ENCODE assay signal across 12 cellular contexts in the genomic region with DNA sequence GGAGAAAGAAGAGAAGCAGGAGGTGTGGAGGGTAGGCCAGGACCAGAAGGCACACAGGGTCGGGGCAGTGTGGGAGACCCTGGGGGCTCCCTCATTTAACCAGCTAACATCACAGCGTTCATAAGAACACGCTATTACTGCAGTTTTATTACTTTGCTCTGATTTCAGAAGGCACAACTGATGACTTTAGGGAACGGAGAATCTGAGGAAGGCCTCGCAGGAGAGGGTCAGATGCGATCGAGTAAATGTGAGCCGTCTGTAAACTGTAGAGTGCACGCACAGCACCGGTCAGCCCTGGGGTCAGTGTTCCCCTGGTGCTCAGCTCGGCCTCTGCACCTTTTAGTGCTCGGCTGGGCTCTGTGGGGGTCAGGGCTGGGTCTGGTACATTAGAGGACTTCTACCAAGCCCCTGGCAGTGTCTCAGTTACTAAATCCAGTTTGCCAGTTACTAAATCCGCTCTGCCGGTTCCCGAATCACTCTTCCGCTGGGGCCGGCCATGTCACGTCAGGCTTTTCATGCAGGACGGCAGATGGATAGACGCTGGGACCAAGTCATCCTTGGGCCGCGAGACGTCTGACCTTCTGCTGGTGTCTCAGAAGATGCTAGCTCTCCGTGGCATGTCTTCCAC.
DNase-seq lines count a peak whose midpoint lies in the region; ATAC-seq, FAIRE-seq and TF ChIP-seq lines count a peak whose summit lies in the region.
"Had no signal": no experiment of that assay in that cellular context is flagged by ENCODE, and none has a peak within 500 bp of the region (broad histone marks: within the 10 kb centered on the region; RNA-seq: fewer than 3 reads in every experiment).

No MANE protein-coding gene starts in this region.

- intact Hi-C loops in right lobe of liver (cut with DNase I), result no loop called here

- no peak for FAIRE-seq in RCC 7860 (lab: Jason Lieb, UNC)
- FAIRE-seq: A204.1, GM18507 had no signal

- no peaks in the 10 kb centered on the region for H3K9me3 Mint-ChIP-seq in T-helper 2 cell treated with Interferon-gamma antibody and Interleukin-4, amounts not matched to agents 5 μg/mL and 100 μg/mL, for 36 hours

- no peaks in the 10 kb centered on the region for H3K27me3 Mint-ChIP-seq in T-helper 2 cell treated with Interferon-gamma antibody and Interleukin-4, amounts not matched to agents 5 μg/mL and 100 μg/mL, for 36 hours (ENCODE audit: low read depth)

- H3K4me1 ChIP-seq in adipocyte (ENCODE audit: control insufficient read depth, insufficient read depth, low read length), result peaks cover 27% of the 10 kb centered on the region
- peaks cover 0 to 30% (median 9%) of the 10 kb centered on the region in 4 donors for H3K4me1 ChIP-seq in right lobe of liver
- H3K4me1 ChIP-seq in suprapubic skin, result peaks cover 69% of the 10 kb centered on the region

- H3K36me3 Mint-ChIP-seq in T-helper 2 cell treated with Interferon-gamma antibody and Interleukin-4, amounts not matched to agents 5 μg/mL and 100 μg/mL, for 36 hours (ENCODE audit: low read depth), result peaks cover 68% of the 10 kb centered on the region

- no peak for TF ChIP-seq EP300 in suprapubic skin (IDR thresholded peaks at IDR 0.05)

- no peak for DNase-seq in T-helper 2 cell treated with Interferon-gamma antibody and Interleukin-4, amounts not matched to agents 5 μg/mL and 100 μg/mL, for 36 hours (ENCODE audit: low spot score)
- DNase-seq in T-helper 2 cell (no peak), adipocyte (ENCODE audit: low read depth) (no peak), right lobe of liver (no peak), suprapubic skin (ENCODE audit: low spot score in 2 of 2) (no peak), RCC 7860 (ENCODE audit: low spot score) (no peak), SKM-1 (lab: John Stamatoyannopoulos, UW; ENCODE audit: unreplicated experiment) (no peak)
- DNase-seq: activated CD4-positive, alpha-beta T cell treated with anti-CD3 and anti-CD28 coated beads for 1 hour; NCI-H2081 treated with DMSO at 0.1 percent for 48 hours had no signal

- H3K27me3 ChIP-seq in adipocyte (replicated peaks; ENCODE audit: control insufficient read depth, insufficient read depth, low read length), result no peaks in the 10 kb centered on the region
- no peaks in the 10 kb centered on the region for H3K27me3 ChIP-seq in right lobe of liver
- H3K27me3 ChIP-seq in suprapubic skin, result no peaks in the 10 kb centered on the region

- H3K9ac ChIP-seq in adipocyte (ENCODE audit: low read length), result peak overlapping the region; percentile 4

- peaks cover 76% of the 10 kb centered on the region for H3K4me1 Mint-ChIP-seq in T-helper 2 cell treated with Interferon-gamma antibody and Interleukin-4, amounts not matched to agents 5 μg/mL and 100 μg/mL, for 36 hours (ENCODE audit: low read depth)

- peak overlapping the region; percentile 85 for H3K27ac Mint-ChIP-seq in T-helper 2 cell treated with Interferon-gamma antibody and Interleukin-4, amounts not matched to agents 5 μg/mL and 100 μg/mL, for 36 hours

- H3K4me3 ChIP-seq in adipocyte (ENCODE audit: low read length) (no peak overlapping the region), right lobe of liver (no peak overlapping the region), suprapubic skin (no peak overlapping the region)

- H3K4me3 Mint-ChIP-seq in T-helper 2 cell treated with Interferon-gamma antibody and Interleukin-4, amounts not matched to agents 5 μg/mL and 100 μg/mL, for 36 hours, result peak overlapping the region; percentile 75

- H3K27ac ChIP-seq in right lobe of liver (peak overlapping the region in 2 of 3 donors; percentile 60 to 74), suprapubic skin (peak overlapping the region; percentile 38)

- H3K9me3 ChIP-seq in adipocyte (ENCODE audit: control insufficient read depth, low read length), result no peaks in the 10 kb centered on the region
- H3K9me3 ChIP-seq in right lobe of liver, result no peaks in the 10 kb centered on the region
- H3K9me3 ChIP-seq in suprapubic skin, result no peaks in the 10 kb centered on the region

- WGBS in right lobe of liver (ENCODE audit: insufficient coverage, low coverage, low lambda C conversion rate, missing lambda C conversion rate), result 85% methylated on average over 18 of the region's 24 CpGs
- whole genome bisulfite sequencing in suprapubic skin, result 90% methylated on average over 22 of the region's 24 CpGs

- H3K36me3 ChIP-seq in adipocyte (ENCODE audit: control insufficient read depth, insufficient read depth, low read length, severe bottlenecking) (peaks cover 10% of the 10 kb centered on the region), right lobe of liver (no peaks in the 10 kb centered on the region), suprapubic skin (no peaks in the 10 kb centered on the region)

- TF ChIP-seq CTCF in right lobe of liver (IDR thresholded peaks at IDR 0.05) (no peak), suprapubic skin (IDR thresholded peaks at IDR 0.05) (no peak)

- TF ChIP-seq POLR2A in right lobe of liver (IDR thresholded peaks at IDR 0.05) (no peak), suprapubic skin (IDR thresholded peaks at IDR 0.05) (no peak)

- no peak for ATAC-seq in right lobe of liver
- no peak for ATAC-seq in GM21529 (IDR thresholded peaks at IDR 0.05; ENCODE audit: unreplicated experiment)
